22 cellular contexts compared by ENCODE assay signal in the genomic region with DNA sequence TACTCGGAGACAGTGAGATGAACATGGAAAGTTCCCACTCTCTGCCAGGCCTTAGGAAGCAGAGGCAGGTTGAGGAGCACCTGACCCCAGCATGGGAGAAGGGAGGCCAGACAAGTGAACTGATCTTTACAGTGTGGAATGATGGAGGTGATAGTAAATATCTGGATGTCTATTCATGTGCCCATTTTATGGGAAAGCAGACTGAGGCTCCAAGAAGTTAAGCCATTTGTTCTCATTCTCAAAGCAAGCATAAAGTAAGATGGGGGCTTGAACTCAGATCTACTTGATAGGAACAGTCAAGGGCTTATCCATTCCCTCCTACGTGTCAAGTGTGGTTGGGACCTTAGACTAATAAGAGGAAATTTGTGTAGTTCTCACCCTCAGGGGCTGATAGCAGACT.
DNase-seq lines count a peak whose midpoint lies in the region; ATAC-seq, FAIRE-seq and TF ChIP-seq lines count a peak whose summit lies in the region.
"Had no signal": no experiment of that assay in that cellular context is flagged by ENCODE, and none has a peak within 500 bp of the region (broad histone marks: within the 10 kb centered on the region; RNA-seq: fewer than 3 reads in every experiment).

No MANE protein-coding gene starts in this region.

- H2BK20ac ChIP-seq in H1 (ENCODE audit: low read length) = no peak overlapping the region

- no peaks in the 10 kb centered on the region for H3K9me3 ChIP-seq in H1 (ENCODE audit: insufficient read depth in 2 of 2, low read depth in 1 of 2, low read length in 1 of 2)

- H2BK5ac ChIP-seq in H1 (ENCODE audit: low read depth, low read length) = no peak overlapping the region

- no peak for TF ChIP-seq POLR2A in H1 (IDR thresholded peaks at IDR 0.05; ENCODE audit: control extremely low read depth in 1 of 2, low read depth in 2 of 2, low read length in 2 of 2)

- H4K8ac ChIP-seq in H1 (ENCODE audit: extremely low read depth, insufficient read depth, low read length) = no peak overlapping the region

- no peak overlapping the region for H2AK5ac ChIP-seq in H1 (ENCODE audit: low read depth, low read length)

- H3K4me3 Mint-ChIP-seq in activated CD4-positive, alpha-beta T cell treated with anti-CD3 and anti-CD28 coated beads, Interleukin-2, amount 10 ng/mL, durations not matched to agents 24 days and 14 days = no peak overlapping the region
- H3K4me3 Mint-ChIP-seq in WTC11 = no peak overlapping the region
- H3K4me3 Mint-ChIP-seq: B cell; CD4-positive, alpha-beta T cell; CD8-positive, alpha-beta T cell had no signal

- H3K27ac ChIP-seq in H1 (ENCODE audit: low read depth, low read length) = no peak overlapping the region
- H3K27ac ChIP-seq: 22Rv1; A549; BLaER1 treated with 17β-estradiol and CSF1 and Interleukin-3, amounts not matched to agents 10 nM and 100 nM; C4-2B had no signal

- H3K36me3 ChIP-seq in H1 (ENCODE audit: control insufficient read depth in 2 of 4, insufficient read depth in 4 of 4, low read length in 3 of 4) = no peaks in the 10 kb centered on the region
- H3K36me3 ChIP-seq: BLaER1 treated with 17β-estradiol and CSF1 and Interleukin-3, amounts not matched to agents 10 nM and 100 nM had no signal

- H3K36me3 Mint-ChIP-seq in activated CD4-positive, alpha-beta T cell treated with anti-CD3 and anti-CD28 coated beads, Interleukin-2, amount 10 ng/mL, durations not matched to agents 24 days and 14 days (ENCODE audit: low read depth) = no peaks in the 10 kb centered on the region
- no peaks in the 10 kb centered on the region for H3K36me3 Mint-ChIP-seq in WTC11
- H3K36me3 Mint-ChIP-seq: CD8-positive, alpha-beta T cell had no signal

- no peak overlapping the region for H2AFZ ChIP-seq in H1 (ENCODE audit: low read length)

- H3K4me3 ChIP-seq in H1 (ENCODE audit: extremely low read depth in 1 of 4, insufficient read depth in 2 of 4, low read depth in 3 of 4, low read length in 4 of 4) = no peak overlapping the region
- H3K4me3 ChIP-seq: A549; BLaER1 treated with 17β-estradiol and CSF1 and Interleukin-3, amounts not matched to agents 10 nM and 100 nM had no signal

- no peak overlapping the region for H3K4ac ChIP-seq in H1 (replicated peaks; ENCODE audit: insufficient read length, low read depth, low read length)

- H3K27me3 ChIP-seq in H1 (replicated peaks in 1 of 4; ENCODE audit: control insufficient read depth in 3 of 4, extremely low read depth in 1 of 4, insufficient read depth in 3 of 4, low read length in 3 of 4) = no peaks in the 10 kb centered on the region
- H3K27me3 ChIP-seq: BLaER1 treated with 17β-estradiol and CSF1 and Interleukin-3, amounts not matched to agents 10 nM and 100 nM had no signal

- H3K4me1 Mint-ChIP-seq in activated CD4-positive, alpha-beta T cell treated with anti-CD3 and anti-CD28 coated beads, Interleukin-2, amount 10 ng/mL, durations not matched to agents 24 days and 14 days = no peaks in the 10 kb centered on the region
- peaks cover 15% of the 10 kb centered on the region for H3K4me1 Mint-ChIP-seq in WTC11
- H3K4me1 Mint-ChIP-seq: B cell had no signal

- no peak overlapping the region for H4K5ac ChIP-seq in H1 (ENCODE audit: insufficient read length, low read depth, low read length)

- 89% methylated on average over 2 of the region's 2 CpGs; no CpG with 5 or more reads in 1 of the 2 experiments for WGBS in H1 (ENCODE audit: extremely low coverage in 1 of 2, insufficient coverage in 1 of 2, insufficient read length in 1 of 2, insufficient replicate concordance in 2 of 2, low coverage in 1 of 2, low lambda C conversion rate in 2 of 2, missing lambda C conversion rate in 1 of 2), 2 experiments

- peaks cover 2% of the 10 kb centered on the region for H3K27me3 Mint-ChIP-seq in activated CD4-positive, alpha-beta T cell treated with anti-CD3 and anti-CD28 coated beads, Interleukin-2, amount 10 ng/mL, durations not matched to agents 24 days and 14 days
- H3K27me3 Mint-ChIP-seq in WTC11 (ENCODE audit: low read depth) = no peaks in the 10 kb centered on the region; the same call in 1 of the 2 replicates

- H3K23me2 ChIP-seq in H1 (ENCODE audit: low read depth, low read length) = no peaks in the 10 kb centered on the region

- no peak overlapping the region for H3K4me2 ChIP-seq in H1 (ENCODE audit: insufficient read depth in 1 of 2, low read depth in 2 of 2, low read length in 2 of 2)
- H3K4me2 ChIP-seq: A549; BLaER1 treated with 17β-estradiol and CSF1 and Interleukin-3, amounts not matched to agents 10 nM and 100 nM had no signal

- no peak for TF ChIP-seq RAD21 in H1 (IDR thresholded peaks at IDR 0.05 in 1 of 2, conservative IDR thresholded peaks at IDR 0.05 in 1 of 2; ENCODE audit: low read depth in 2 of 2, low read length in 2 of 2)

- CTCF ChIA-PET in WTC11 (lab: Charles Lee) = no interaction called here
- CTCF ChIA-PET in H1 (lab: Charles Lee; ENCODE audit: partially characterized antibody) = interaction anchor here (1.1 kb wide), 1 partner anchor 8 kb away, joined by 4 read pairs; no protein-coding TSS in a partner anchor

- no peak for TF ChIP-seq EP300 in H1 (IDR thresholded peaks at IDR 0.05; ENCODE audit: borderline replicate concordance in 1 of 2, low read depth in 2 of 2, low read length in 2 of 2)

- intact Hi-C loops in activated CD4-positive, alpha-beta T cell treated with anti-CD3 and anti-CD28 coated beads, Interleukin-2, amount 10 ng/mL, durations not matched to agents 24 days and 14 days (cut with micrococcal nuclease) = no loop called here

- TF ChIP-seq CTCF in WTC11 (IDR thresholded peaks at IDR 0.05) = no peak
- TF ChIP-seq CTCF in H1 (IDR thresholded peaks at IDR 0.05; ENCODE audit: control extremely low read depth in 1 of 3, insufficient read depth in 1 of 3, low read depth in 1 of 3, low read length in 3 of 3) = no peak

- H3K18ac ChIP-seq in H1 (ENCODE audit: extremely low read depth, low read length) = no peak overlapping the region

- FAIRE-seq in H1 (lab: Jason Lieb, UNC) = no peak
- FAIRE-seq: A549, D721Med, G401.6, GM12891, GM19239 had no signal

- no peaks in the 10 kb centered on the region for H3K79me2 ChIP-seq in H1 (ENCODE audit: control insufficient read depth in 1 of 2, insufficient read depth in 2 of 2, low read length in 2 of 2)

- H2BK12ac ChIP-seq in H1 (ENCODE audit: low read depth, low read length) = no peak overlapping the region

- no peak overlapping the region for H3K9ac ChIP-seq in H1 (replicated peaks in 1 of 4; ENCODE audit: extremely low read depth in 1 of 4, low read depth in 3 of 4, low read length in 3 of 4)
- H3K9ac ChIP-seq: BLaER1 treated with 17β-estradiol and CSF1 and Interleukin-3, amounts not matched to agents 10 nM and 100 nM had no signal

- H4K91ac ChIP-seq in H1 (replicated peaks; ENCODE audit: insufficient read length, low read length) = no peak overlapping the region

- H2BK15ac ChIP-seq in H1 (ENCODE audit: low read length) = no peak overlapping the region

- ATAC-seq in WTC11 = no peak
- ATAC-seq: A549; CD8-positive, alpha-beta T cell had no signal

- no peaks in the 10 kb centered on the region for H3K9me3 Mint-ChIP-seq in activated CD4-positive, alpha-beta T cell treated with anti-CD3 and anti-CD28 coated beads, Interleukin-2, amount 10 ng/mL, durations not matched to agents 24 days and 14 days
- 0 out of 2 replicates have a peak, but pooled peaks cover 3% of the 10 kb centered on the region for H3K9me3 Mint-ChIP-seq in WTC11
- H3K9me3 Mint-ChIP-seq: CD4-positive, alpha-beta T cell; CD8-positive, alpha-beta T cell had no signal

- H3K56ac ChIP-seq in H1 (replicated peaks; ENCODE audit: insufficient read length, low read depth, low read length) = no peak overlapping the region

- H3K4me1 ChIP-seq in H1 (replicated peaks in 1 of 4; ENCODE audit: control insufficient read depth in 3 of 4, insufficient read depth in 4 of 4, low read length in 3 of 4) = peaks cover 0 to 3% (median 0%) of the 10 kb centered on the region in 4 experiments; a peak in 1 of 7 replicates
- H3K4me1 ChIP-seq: A549; BLaER1 treated with 17β-estradiol and CSF1 and Interleukin-3, amounts not matched to agents 10 nM and 100 nM; Caco-2 had no signal

- H4K20me1 ChIP-seq in H1 (replicated peaks in 1 of 2; ENCODE audit: control insufficient read depth in 1 of 2, insufficient read depth in 2 of 2, low read length in 2 of 2) = no peaks in the 10 kb centered on the region
- H4K20me1 ChIP-seq: BLaER1 treated with 17β-estradiol and CSF1 and Interleukin-3, amounts not matched to agents 10 nM and 100 nM had no signal

- H3K23ac ChIP-seq in H1 (ENCODE audit: insufficient read length) = no peak overlapping the region

- H3K14ac ChIP-seq in H1 (ENCODE audit: insufficient read length) = no peak overlapping the region

- no peaks in the 10 kb centered on the region for H3K79me1 ChIP-seq in H1 (ENCODE audit: low read depth, low read length)

- no peak overlapping the region for H2BK120ac ChIP-seq in H1 (replicated peaks; ENCODE audit: low read depth, low read length)

- H3K27ac Mint-ChIP-seq in activated CD4-positive, alpha-beta T cell treated with anti-CD3 and anti-CD28 coated beads, Interleukin-2, amount 10 ng/mL, durations not matched to agents 24 days and 14 days = no peak overlapping the region
- no peak overlapping the region for H3K27ac Mint-ChIP-seq in WTC11
- H3K27ac Mint-ChIP-seq: B cell; CD4-positive, alpha-beta T cell; CD8-positive, alpha-beta T cell had no signal

- POLR2A ChIA-PET in WTC11 (lab: Charles Lee) = no interaction called here
- POLR2A ChIA-PET in H1 (lab: Charles Lee; ENCODE audit: partially characterized antibody) = no interaction called here

- peak; percentile 39 for DNase-seq in activated CD4-positive, alpha-beta T cell treated with anti-CD3 and anti-CD28 coated beads, Interleukin-2, amount 10 ng/mL, durations not matched to agents 24 days and 14 days
- DNase-seq in activated CD4-positive, alpha-beta T cell treated with anti-CD3 and anti-CD28 coated beads for 4 hours = no peak
- no peak for DNase-seq in WTC11 (ENCODE audit: low spot score)
- no peak for DNase-seq in H1 (ENCODE audit: low read depth in 1 of 2, low spot score in 2 of 2)
- DNase-seq in NCI-H146 treated with DMSO at 0.1 percent for 48 hours (lab: John Stamatoyannopoulos, UW; ENCODE audit: unreplicated experiment) = no peak
- DNase-seq in NCI-H187 treated with DMSO at 0.1 percent for 48 hours (lab: John Stamatoyannopoulos, UW) = no peak
- DNase-seq: AML-193; Caco-2; Calu3; CD4-positive, alpha-beta T cell; CD8-positive, alpha-beta T cell; DMS79 treated with DMSO at 0.1 percent for 48 hours; GF-D8 had no signal

TF ChIP-seq in WTC11, 78 proteins besides CTCF, POLR2A, EP300 and RAD21:
- no peak for TF ChIP-seq MYBL2 (CRISPR knock-in tag; IDR thresholded peaks at IDR 0.05)
- TF ChIP-seq GTF2I (CRISPR knock-in tag; conservative IDR thresholded peaks at IDR 0.05) = 0 out of 2 replicates have a peak, but pooled peaks have one; percentile 5

TF ChIP-seq in H1, 55 proteins besides CTCF, POLR2A, EP300 and RAD21 (continues in another document):
- TF ChIP-seq SP1 (IDR thresholded peaks at IDR 0.05; ENCODE audit: low read depth, low read length) (no peak), KDM1A (IDR thresholded peaks at IDR 0.05; ENCODE audit: borderline replicate concordance, low read length) (peak; percentile 79; the same call in 1 of the 2 replicates), RBBP5 (IDR thresholded peaks at IDR 0.05; ENCODE audit: borderline replicate concordance, low read depth, low read length) (no peak)
